ENCODE assay signal across 1 cellular context in genomic region chr19:38851622-38852230, GRCh38.
TF ChIP-seq lines count a peak whose summit lies in the region.

No MANE protein-coding gene starts in this region.

TF ChIP-seq in HepG2, 621 proteins besides CTCF, POLR2A, EP300 and RAD21 (continued from another document and continues in another):
- TF ChIP-seq, protein P1, sequence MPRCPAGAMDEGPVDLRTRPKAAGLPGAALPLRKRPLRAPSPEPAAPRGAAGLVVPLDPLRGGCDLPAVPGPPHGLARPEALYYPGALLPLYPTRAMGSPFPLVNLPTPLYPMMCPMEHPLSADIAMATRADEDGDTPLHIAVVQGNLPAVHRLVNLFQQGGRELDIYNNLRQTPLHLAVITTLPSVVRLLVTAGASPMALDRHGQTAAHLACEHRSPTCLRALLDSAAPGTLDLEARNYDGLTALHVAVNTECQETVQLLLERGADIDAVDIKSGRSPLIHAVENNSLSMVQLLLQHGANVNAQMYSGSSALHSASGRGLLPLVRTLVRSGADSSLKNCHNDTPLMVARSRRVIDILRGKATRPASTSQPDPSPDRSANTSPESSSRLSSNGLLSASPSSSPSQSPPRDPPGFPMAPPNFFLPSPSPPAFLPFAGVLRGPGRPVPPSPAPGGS (CRISPR knock-in tag; IDR thresholded peaks at IDR 0.05), result no peak
- TF ChIP-seq REL (CRISPR knock-in tag; conservative IDR thresholded peaks at IDR 0.05) (peak; percentile 76; the same call in 1 of the 2 replicates), IRF1 (CRISPR knock-in tag; IDR thresholded peaks at IDR 0.05; ENCODE audit: low read depth) (0 out of 2 replicates have a peak, but pooled peaks have one; percentile 73), PHF21A (CRISPR knock-in tag; IDR thresholded peaks at IDR 0.05) (peak; percentile 39; the same call in 1 of the 2 replicates), CEBPG (CRISPR knock-in tag; IDR thresholded peaks at IDR 0.05) (peak; percentile 15; the same call in 1 of the 2 replicates), ZMAT5 (CRISPR knock-in tag; IDR thresholded peaks at IDR 0.05; ENCODE audit: borderline replicate concordance, low read depth) (no peak), ZNF547 (CRISPR knock-in tag; IDR thresholded peaks at IDR 0.05) (no peak), ZNF670 (CRISPR knock-in tag; IDR thresholded peaks at IDR 0.05; ENCODE audit: borderline replicate concordance) (peak; percentile 19; the same call in 1 of the 2 replicates), ZNF772 (CRISPR knock-in tag; IDR thresholded peaks at IDR 0.05) (peak; percentile 76; the same call in 1 of the 2 replicates), NCOR1 (IDR thresholded peaks at IDR 0.05; ENCODE audit: borderline replicate concordance, low read length) (no peak), MAZ (IDR thresholded peaks at IDR 0.05; ENCODE audit: borderline replicate concordance, low read depth, low read length) (peak; percentile 92), MAZ (CRISPR knock-in tag; IDR thresholded peaks at IDR 0.05; ENCODE audit: low read depth) (peak; percentile 95), ZNF660 (CRISPR knock-in tag; IDR thresholded peaks at IDR 0.05; ENCODE audit: borderline replicate concordance, low read depth) (no peak), GABPA (IDR thresholded peaks at IDR 0.05; ENCODE audit: low read depth, low read length) (peak; percentile 9; the same call in 1 of the 2 replicates), GABPA (CRISPR knock-in tag; IDR thresholded peaks at IDR 0.05; ENCODE audit: low read depth) (0 out of 2 replicates have a peak, but pooled peaks have one; percentile 10), ZNF724P (CRISPR knock-in tag; IDR thresholded peaks at IDR 0.05; ENCODE audit: borderline replicate concordance) (no peak), YEATS2 (CRISPR knock-in tag; IDR thresholded peaks at IDR 0.05; ENCODE audit: borderline replicate concordance) (no peak), HMG20A (CRISPR knock-in tag; IDR thresholded peaks at IDR 0.05; ENCODE audit: borderline replicate concordance) (no peak), ZNF746 (CRISPR knock-in tag; IDR thresholded peaks at IDR 0.05) (no peak), THAP7 (CRISPR knock-in tag; IDR thresholded peaks at IDR 0.05) (0 out of 2 replicates have a peak, but pooled peaks have one; percentile 22), ZNF343 (CRISPR knock-in tag; IDR thresholded peaks at IDR 0.05) (peak; percentile 31), DMAP1 (CRISPR knock-in tag; IDR thresholded peaks at IDR 0.05) (peak; percentile 72; the same call in 1 of the 2 replicates), CEBPZ (IDR thresholded peaks at IDR 0.05; ENCODE audit: low read length) (no peak), CBX1 (IDR thresholded peaks at IDR 0.05; ENCODE audit: low read depth) (no peak), MAX (IDR thresholded peaks at IDR 0.05) (peak; percentile 98), SUZ12 (IDR thresholded peaks at IDR 0.05; ENCODE audit: low read depth, low read length) (no peak), SMARCE1 (IDR thresholded peaks at IDR 0.05; ENCODE audit: borderline replicate concordance) (no peak), CAMTA2 (CRISPR knock-in tag; IDR thresholded peaks at IDR 0.05; ENCODE audit: borderline replicate concordance) (no peak), JUNB (CRISPR knock-in tag; IDR thresholded peaks at IDR 0.05; ENCODE audit: borderline replicate concordance) (no peak; the same call in 1 of the 2 replicates), ZNF562 (CRISPR knock-in tag; IDR thresholded peaks at IDR 0.05; ENCODE audit: borderline replicate concordance) (no peak), ZNF557 (CRISPR knock-in tag; IDR thresholded peaks at IDR 0.05) (no peak), TCF7 (IDR thresholded peaks at IDR 0.05; ENCODE audit: low read depth) (no peak), PHF20 (CRISPR knock-in tag; IDR thresholded peaks at IDR 0.05) (no peak), NONO (IDR thresholded peaks at IDR 0.05) (no peak), NONO (CRISPR knock-in tag; conservative IDR thresholded peaks at IDR 0.05) (0 out of 2 replicates have a peak, but pooled peaks have one; percentile 58), ZNF691 (CRISPR knock-in tag; IDR thresholded peaks at IDR 0.05; ENCODE audit: borderline replicate concordance, low read depth) (no peak; the same call in 1 of the 2 replicates), FIP1L1 (IDR thresholded peaks at IDR 0.05; ENCODE audit: borderline replicate concordance, insufficient read depth, low read depth, low read length) (no peak)
- TF ChIP-seq, protein P2, sequence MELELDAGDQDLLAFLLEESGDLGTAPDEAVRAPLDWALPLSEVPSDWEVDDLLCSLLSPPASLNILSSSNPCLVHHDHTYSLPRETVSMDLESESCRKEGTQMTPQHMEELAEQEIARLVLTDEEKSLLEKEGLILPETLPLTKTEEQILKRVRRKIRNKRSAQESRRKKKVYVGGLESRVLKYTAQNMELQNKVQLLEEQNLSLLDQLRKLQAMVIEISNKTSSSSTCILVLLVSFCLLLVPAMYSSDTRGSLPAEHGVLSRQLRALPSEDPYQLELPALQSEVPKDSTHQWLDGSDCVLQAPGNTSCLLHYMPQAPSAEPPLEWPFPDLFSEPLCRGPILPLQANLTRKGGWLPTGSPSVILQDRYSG (CRISPR knock-in tag; IDR thresholded peaks at IDR 0.05), result no peak
- TF ChIP-seq, protein P3, sequence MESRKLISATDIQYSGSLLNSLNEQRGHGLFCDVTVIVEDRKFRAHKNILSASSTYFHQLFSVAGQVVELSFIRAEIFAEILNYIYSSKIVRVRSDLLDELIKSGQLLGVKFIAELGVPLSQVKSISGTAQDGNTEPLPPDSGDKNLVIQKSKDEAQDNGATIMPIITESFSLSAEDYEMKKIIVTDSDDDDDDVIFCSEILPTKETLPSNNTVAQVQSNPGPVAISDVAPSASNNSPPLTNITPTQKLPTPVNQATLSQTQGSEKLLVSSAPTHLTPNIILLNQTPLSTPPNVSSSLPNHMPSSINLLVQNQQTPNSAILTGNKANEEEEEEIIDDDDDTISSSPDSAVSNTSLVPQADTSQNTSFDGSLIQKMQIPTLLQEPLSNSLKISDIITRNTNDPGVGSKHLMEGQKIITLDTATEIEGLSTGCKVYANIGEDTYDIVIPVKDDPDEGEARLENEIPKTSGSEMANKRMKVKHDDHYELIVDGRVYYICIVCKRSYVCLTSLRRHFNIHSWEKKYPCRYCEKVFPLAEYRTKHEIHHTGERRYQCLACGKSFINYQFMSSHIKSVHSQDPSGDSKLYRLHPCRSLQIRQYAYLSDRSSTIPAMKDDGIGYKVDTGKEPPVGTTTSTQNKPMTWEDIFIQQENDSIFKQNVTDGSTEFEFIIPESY (CRISPR knock-in tag; IDR thresholded peaks at IDR 0.05), result no peak
- TF ChIP-seq, protein P4, sequence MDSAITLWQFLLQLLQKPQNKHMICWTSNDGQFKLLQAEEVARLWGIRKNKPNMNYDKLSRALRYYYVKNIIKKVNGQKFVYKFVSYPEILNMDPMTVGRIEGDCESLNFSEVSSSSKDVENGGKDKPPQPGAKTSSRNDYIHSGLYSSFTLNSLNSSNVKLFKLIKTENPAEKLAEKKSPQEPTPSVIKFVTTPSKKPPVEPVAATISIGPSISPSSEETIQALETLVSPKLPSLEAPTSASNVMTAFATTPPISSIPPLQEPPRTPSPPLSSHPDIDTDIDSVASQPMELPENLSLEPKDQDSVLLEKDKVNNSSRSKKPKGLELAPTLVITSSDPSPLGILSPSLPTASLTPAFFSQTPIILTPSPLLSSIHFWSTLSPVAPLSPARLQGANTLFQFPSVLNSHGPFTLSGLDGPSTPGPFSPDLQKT (CRISPR knock-in tag; IDR thresholded peaks at IDR 0.05; ENCODE audit: borderline replicate concordance), result peak; percentile 27; the same call in 1 of the 2 replicates
- TF ChIP-seq, protein P5, sequence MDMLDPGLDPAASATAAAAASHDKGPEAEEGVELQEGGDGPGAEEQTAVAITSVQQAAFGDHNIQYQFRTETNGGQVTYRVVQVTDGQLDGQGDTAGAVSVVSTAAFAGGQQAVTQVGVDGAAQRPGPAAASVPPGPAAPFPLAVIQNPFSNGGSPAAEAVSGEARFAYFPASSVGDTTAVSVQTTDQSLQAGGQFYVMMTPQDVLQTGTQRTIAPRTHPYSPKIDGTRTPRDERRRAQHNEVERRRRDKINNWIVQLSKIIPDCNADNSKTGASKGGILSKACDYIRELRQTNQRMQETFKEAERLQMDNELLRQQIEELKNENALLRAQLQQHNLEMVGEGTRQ (IDR thresholded peaks at IDR 0.05; ENCODE audit: low read depth, low read length), result peak; percentile 64; the same call in 1 of the 2 replicates
- TF ChIP-seq, protein P5 (CRISPR knock-in tag; IDR thresholded peaks at IDR 0.05; ENCODE audit: borderline replicate concordance), result peak; percentile 71; the same call in 1 of the 2 replicates
